Comparison of ENCODE assay signal across 19 cellular contexts in the genomic region with DNA sequence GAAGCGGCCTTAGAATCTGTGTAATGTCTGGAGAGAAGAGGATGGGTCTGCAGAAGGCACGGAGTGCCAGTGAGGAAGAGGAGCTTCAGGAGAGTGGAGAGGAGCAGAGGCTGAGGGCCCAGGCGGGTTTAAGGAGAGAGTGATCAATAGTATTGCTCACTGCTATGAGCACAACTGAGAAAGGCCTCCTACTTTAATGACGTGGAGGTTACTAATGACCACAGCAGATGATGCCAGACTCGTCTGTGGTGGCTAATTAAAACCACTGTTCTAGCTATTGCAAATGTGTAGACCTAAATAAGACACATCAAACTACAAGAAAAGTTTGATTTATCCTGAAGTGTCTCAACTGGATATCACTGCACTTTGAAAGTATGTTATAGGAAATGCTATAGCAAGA.
"Had no signal": no experiment of that assay in that cellular context is flagged by ENCODE, and none has a peak within 500 bp of the region (broad histone marks: within the 10 kb centered on the region; RNA-seq: fewer than 3 reads in every experiment).

No MANE protein-coding gene starts in this region.

- H3K4me1 ChIP-seq: adrenal gland, sigmoid colon, tibial artery had no signal

- H3K27ac ChIP-seq: adrenal gland, cardiac muscle cell, heart right ventricle, left lung, sigmoid colon, tibial artery, WERI-Rb-1 had no signal

- H3K4me3 Mint-ChIP-seq: activated CD4-positive, alpha-beta memory T cell treated with anti-CD3 and anti-CD28 coated beads for 36 hours; activated naive CD4-positive, alpha-beta T cell treated with anti-CD3 and anti-CD28 coated beads for 36 hours; nephron; stimulated activated naive B cell treated with anti-CD40 and anti-IgM and Interleukin-4, amounts not matched to agents 10 μg/mL and 1 μg/mL and 100 μg/mL, for 72 hours had no signal

- H3K27ac Mint-ChIP-seq: activated CD4-positive, alpha-beta memory T cell treated with anti-CD3 and anti-CD28 coated beads for 36 hours; nephron had no signal

- H3K27me3 Mint-ChIP-seq: activated CD4-positive, alpha-beta memory T cell treated with anti-CD3 and anti-CD28 coated beads for 36 hours; stimulated activated naive B cell treated with anti-CD40 and anti-IgM and Interleukin-4, amounts not matched to agents 10 μg/mL and 1 μg/mL and 100 μg/mL, for 72 hours had no signal

- FAIRE-seq: endothelial cell of umbilical vein, frontal cortex had no signal

- H3K9me3 Mint-ChIP-seq: activated CD4-positive, alpha-beta memory T cell treated with anti-CD3 and anti-CD28 coated beads for 36 hours; activated naive CD4-positive, alpha-beta T cell treated with anti-CD3 and anti-CD28 coated beads for 36 hours; nephron; stimulated activated naive B cell treated with anti-CD40 and anti-IgM and Interleukin-4, amounts not matched to agents 10 μg/mL and 1 μg/mL and 100 μg/mL, for 72 hours had no signal

- ATAC-seq: heart right ventricle; left lung; stimulated activated naive B cell treated with anti-CD40 and anti-IgM and Interleukin-4, amounts not matched to agents 10 μg/mL and 1 μg/mL and 100 μg/mL, for 72 hours had no signal

- H3K4me3 ChIP-seq: adrenal gland, cardiac muscle cell, heart right ventricle, left lung, sigmoid colon, tibial artery had no signal

- H3K27me3 ChIP-seq: adrenal gland, cardiac muscle cell, heart right ventricle, left lung, sigmoid colon, tibial artery had no signal

- H3K9me3 ChIP-seq: adrenal gland, heart right ventricle, left lung, sigmoid colon, tibial artery had no signal

- DNase-seq: activated CD4-positive, alpha-beta memory T cell treated with anti-CD3 and anti-CD28 coated beads for 36 hours; activated naive CD4-positive, alpha-beta T cell treated with anti-CD3 and anti-CD28 coated beads for 36 hours; activated T-cell treated with anti-CD3 and anti-CD28 coated beads for 4 hours; adrenal gland; dermis blood vessel endothelial cell; effector memory CD4-positive, alpha-beta T cell; heart right ventricle; left lung; midbrain; sigmoid colon; stimulated activated CD4-positive, alpha-beta T cell treated with anti-CD3 and anti-CD28 coated beads, Interleukin-4, amount 100 ng/mL, for 24 hours; stimulated activated naive B cell treated with anti-CD40 and anti-IgM and Interleukin-4, amounts not matched to agents 10 μg/mL and 1 μg/mL and 100 μg/mL, for 72 hours; T-helper 2 cell; tibial artery; WERI-Rb-1 had no signal
